ENCODE assay signal across 8 cellular contexts in the genomic region with DNA sequence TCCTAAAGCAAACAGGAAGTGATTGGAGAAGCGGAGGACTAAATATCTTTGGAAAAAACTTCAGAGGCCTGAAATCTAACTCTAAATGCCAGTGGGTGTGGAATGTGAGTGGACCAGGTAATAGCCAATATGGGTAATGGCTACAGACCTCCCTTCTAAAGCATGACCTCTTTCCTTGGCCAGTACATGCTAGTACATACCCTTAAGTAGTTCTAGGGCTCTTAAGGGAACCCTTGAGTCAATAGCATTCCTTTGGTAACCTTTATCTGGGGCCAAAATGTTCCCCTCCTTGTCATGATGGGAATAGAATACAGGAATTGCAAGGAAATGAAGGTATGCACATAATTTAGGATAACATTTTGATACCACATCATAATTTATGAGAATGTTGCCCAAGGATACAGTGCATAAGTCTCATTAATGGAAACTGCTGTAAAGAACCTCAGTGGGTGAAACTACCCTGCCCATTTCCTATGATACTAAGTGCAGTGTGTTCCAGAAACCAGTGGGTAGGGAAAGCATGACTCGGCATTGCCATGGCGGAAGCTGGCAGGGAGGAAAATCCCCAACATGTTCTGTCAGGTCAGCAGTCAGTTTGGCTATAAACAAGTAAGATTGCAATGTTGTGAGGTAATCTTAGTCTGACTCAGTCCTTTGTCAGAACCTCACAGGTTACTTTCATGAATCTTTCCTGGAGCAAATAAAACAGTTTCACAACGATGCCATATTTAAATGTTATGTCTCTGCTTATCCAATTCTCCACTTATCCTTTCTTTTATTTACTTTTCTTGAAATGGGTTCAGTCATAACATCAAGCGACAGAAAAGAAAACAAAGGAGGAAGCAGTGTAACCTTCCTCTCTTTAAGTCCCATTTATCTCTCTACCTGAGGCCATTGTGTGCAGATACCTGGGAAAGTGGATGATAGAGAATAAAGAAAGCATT. TPM values are rescaled to one million over a fixed set of nuclear protein-coding genes. Genes with fewer than 3 reads are reported as not detected.
DNase-seq lines count a peak whose midpoint lies in the region; ATAC-seq, FAIRE-seq and TF ChIP-seq lines count a peak whose summit lies in the region.

No MANE protein-coding gene starts in this region.

- ATAC-seq in left lung = peak; percentile 91
- ATAC-seq in stimulated activated naive CD8-positive, alpha-beta T cell treated with anti-CD3 and anti-CD28 coated beads, Interleukin-15, Interleukin-2, amounts not matched to agents 100 U/mL and 50 U/mL, for 24 hours = peak; percentile 82

- TF ChIP-seq CTCF in left lung (IDR thresholded peaks at IDR 0.05) = no peak
- TF ChIP-seq CTCF in spleen (IDR thresholded peaks at IDR 0.05 in 8 of 11, conservative IDR thresholded peaks at IDR 0.05 in 3 of 11) = no peak

- WGBS in spleen, 5 donors = 50 to 66% (median 54%) methylated on average over 5 of the region's 5 CpGs

- intact Hi-C loops in left lung (cut with DNase I) = no loop called here
- intact Hi-C loops in spleen (cut with DNase I; ENCODE audit: low total_unique reads) = no loop called here

- H3K4me1 ChIP-seq in left lung (peaks cover 0 to 26% of the 10 kb centered on the region in 2 donors), spleen (peaks cover 0 to 18% (median 4%) of the 10 kb centered on the region in 6 donors)

- peak; percentile 45 for FAIRE-seq in GM18507 (lab: Jason Lieb, UNC)

- H3K4me3 ChIP-seq in left lung = no peak overlapping the region
- no peak overlapping the region for H3K4me3 ChIP-seq in spleen

- H3K36me3 ChIP-seq in left lung (no peaks in the 10 kb centered on the region), spleen (no peaks in the 10 kb centered on the region)

- DNase-seq in GM18507 (ENCODE audit: extremely low spot score, insufficient read length, low read depth) (no peak), HCEC 1CT (peak; percentile 93), M059J (ENCODE audit: low read depth) (peak; percentile 99), amniotic epithelial cell (ENCODE audit: low read depth) (peak; percentile 98), left lung (peak in 1 of 2 donors; percentile 85), spleen (no peak), NCI-H345 treated with DMSO at 0.1 percent for 48 hours (lab: John Stamatoyannopoulos, UW; ENCODE audit: unreplicated experiment) (no peak)
- DNase-seq in stimulated activated naive CD8-positive, alpha-beta T cell treated with anti-CD3 and anti-CD28 coated beads, Interleukin-15, Interleukin-2, amounts not matched to agents 100 U/mL and 50 U/mL, for 24 hours = peak; percentile 63

- no peaks in the 10 kb centered on the region for H3K27me3 ChIP-seq in left lung
- H3K27me3 ChIP-seq in spleen (replicated peaks in 1 of 7) = no peaks in the 10 kb centered on the region

- H3K27ac ChIP-seq in left lung (peak overlapping the region; percentile 67 to 85), spleen (peak overlapping the region in 4 of 8 donors; percentile 26 to 68 (median 58))

- TF ChIP-seq POLR2A in spleen (IDR thresholded peaks at IDR 0.05) = no peak

- no peaks in the 10 kb centered on the region for H3K9me3 ChIP-seq in left lung
- H3K9me3 ChIP-seq in spleen = no peaks in the 10 kb centered on the region

RNA-seq across cellular contexts. Expression of gene RAP2B, which starts 23.5 kb away (rescaled TPM):
- total RNA-seq in M059J (2014; rRNA removed; shearing (Covaris generic)) = 13.0 and 20.4 TPM in 2 replicates
- 10 to 100 TPM; 22.7 to 31.8 TPM for total RNA-seq in left lung
- 10 to 100 TPM; 18.5 to 31.0 (median 28.0) TPM for total RNA-seq in spleen
- polyA plus RNA-seq in spleen = 1 to 10 TPM; 5.3 to 8.9 (median 6.2) TPM

Comparison
In these comparisons a context has a peak if more than half of its experiments do, and no peak if none do; other contexts are left out.
1. DNase-seq: peak in HCEC 1CT (single experiment), M059J (single experiment), amniotic epithelial cell (single experiment) and stimulated activated naive CD8-positive, alpha-beta T cell treated with anti-CD3 and anti-CD28 coated beads, Interleukin-15, Interleukin-2, amounts not matched to agents 100 U/mL and 50 U/mL, for 24 hours (single experiment); none in GM18507 (single experiment), spleen (single experiment) and NCI-H345 treated with DMSO at 0.1 percent for 48 hours (single experiment).